Comparison of ENCODE assay signal across 24 cellular contexts in the genomic region with DNA sequence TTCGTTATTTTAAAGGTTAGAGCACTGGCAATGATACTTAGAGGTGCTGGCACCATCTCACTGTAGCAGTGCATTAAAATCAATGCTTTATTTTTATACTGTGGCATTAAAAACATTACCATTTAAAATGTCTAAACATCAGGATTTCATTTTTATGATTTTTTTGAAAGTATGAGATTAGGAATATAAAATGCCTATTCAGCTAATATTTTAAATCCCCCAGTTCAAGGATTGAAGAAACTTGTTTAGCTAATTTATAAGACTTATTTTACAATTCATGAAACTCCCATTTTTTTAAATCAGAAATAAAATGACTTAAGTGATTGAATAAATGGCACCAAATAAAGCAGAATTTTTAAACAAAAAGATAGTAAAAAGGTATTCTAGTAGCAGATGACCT.
"Had no signal": no experiment of that assay in that cellular context is flagged by ENCODE, and none has a peak within 500 bp of the region (broad histone marks: within the 10 kb centered on the region; RNA-seq: fewer than 3 reads in every experiment).

No MANE protein-coding gene starts in this region.

- DNase-seq: activated CD4-positive, alpha-beta memory T cell treated with anti-CD3 and anti-CD28 coated beads for 36 hours; activated CD4-positive, alpha-beta T cell treated with anti-CD3 and anti-CD28 coated beads, Interleukin-2, amount 10 ng/mL, durations not matched to agents 7 days and 5 days; activated CD4-positive, CD25-positive, alpha-beta regulatory T cell; activated CD8-positive, alpha-beta memory T cell treated with anti-CD3 and anti-CD28 coated beads for 24 hours; activated effector memory CD4-positive, alpha-beta T cell treated with anti-CD3 and anti-CD28 coated beads, Interleukin-2, amount 50 U/mL, for 16 hours; activated naive CD4-positive, alpha-beta T cell treated with Interleukin-2 at 50 U/mL for 16 hours; activated T-cell treated with anti-CD3 and anti-CD28 coated beads, Interleukin-2, amount 50 U/mL, for 4 hours; amygdala; KG1; NCI-H1092; NCI-H1417; NCI-H1694; NCI-H2029; NCI-H2107; NCI-H2171 treated with DMSO at 0.1 percent for 48 hours; NCI-H226; NCI-H526; NCI-H774; SIG-M5; T-helper 1 cell had no signal

- ATAC-seq: activated naive CD4-positive, alpha-beta T cell treated with anti-CD3 and anti-CD28 coated beads, Interleukin-2, amount 50 U/mL, for 72 hours; activated T-cell treated with anti-CD3 and anti-CD28 coated beads, Interleukin-2, amount 50 U/mL, for 4 hours had no signal

- H3K9me3 Mint-ChIP-seq: activated CD4-positive, alpha-beta memory T cell treated with anti-CD3 and anti-CD28 coated beads for 36 hours; activated CD4-positive, alpha-beta T cell treated with anti-CD3 and anti-CD28 coated beads, Interleukin-2, amount 10 ng/mL, durations not matched to agents 7 days and 5 days; activated naive CD4-positive, alpha-beta T cell treated with anti-CD3 and anti-CD28 coated beads, Interleukin-2, amount 50 U/mL, for 72 hours; activated T-cell treated with anti-CD3 and anti-CD28 coated beads, Interleukin-2, amount 50 U/mL, for 4 hours; brain had no signal

- H3K27ac Mint-ChIP-seq: activated CD4-positive, alpha-beta memory T cell treated with anti-CD3 and anti-CD28 coated beads for 36 hours; activated CD4-positive, alpha-beta T cell treated with anti-CD3 and anti-CD28 coated beads, Interleukin-2, amount 10 ng/mL, durations not matched to agents 7 days and 5 days; activated naive CD4-positive, alpha-beta T cell treated with anti-CD3 and anti-CD28 coated beads, Interleukin-2, amount 50 U/mL, for 72 hours had no signal

- H3K27me3 Mint-ChIP-seq: brain had no signal

- H3K36me3 Mint-ChIP-seq: activated CD4-positive, alpha-beta memory T cell treated with anti-CD3 and anti-CD28 coated beads for 36 hours; activated naive CD4-positive, alpha-beta T cell treated with anti-CD3 and anti-CD28 coated beads, Interleukin-2, amount 50 U/mL, for 72 hours had no signal

- H3K4me3 Mint-ChIP-seq: activated CD4-positive, alpha-beta memory T cell treated with anti-CD3 and anti-CD28 coated beads for 36 hours; activated CD4-positive, alpha-beta T cell treated with anti-CD3 and anti-CD28 coated beads, Interleukin-2, amount 10 ng/mL, durations not matched to agents 7 days and 5 days; activated T-cell treated with anti-CD3 and anti-CD28 coated beads, Interleukin-2, amount 50 U/mL, for 4 hours; brain had no signal

- H3K4me1 Mint-ChIP-seq: activated CD4-positive, alpha-beta T cell treated with anti-CD3 and anti-CD28 coated beads, Interleukin-2, amount 10 ng/mL, durations not matched to agents 7 days and 5 days had no signal

- H3K27ac ChIP-seq: VCaP had no signal

- FAIRE-seq: astrocyte had no signal
